ENCODE assay signal across 1 cellular context in genomic region chr17:3896108-3897099, GRCh38.
TF ChIP-seq lines count a peak whose summit lies in the region.

No MANE protein-coding gene starts in this region.

TF ChIP-seq in H1, 55 proteins besides CTCF, POLR2A, EP300 and RAD21:
- no peak for TF ChIP-seq KDM1A (IDR thresholded peaks at IDR 0.05; ENCODE audit: borderline replicate concordance, low read length)
- no peak for TF ChIP-seq TAF1 (IDR thresholded peaks at IDR 0.05; ENCODE audit: low read depth, low read length)
- no peak for TF ChIP-seq BRCA1 (IDR thresholded peaks at IDR 0.05; ENCODE audit: low read depth, low read length)
- TF ChIP-seq, protein P1, sequence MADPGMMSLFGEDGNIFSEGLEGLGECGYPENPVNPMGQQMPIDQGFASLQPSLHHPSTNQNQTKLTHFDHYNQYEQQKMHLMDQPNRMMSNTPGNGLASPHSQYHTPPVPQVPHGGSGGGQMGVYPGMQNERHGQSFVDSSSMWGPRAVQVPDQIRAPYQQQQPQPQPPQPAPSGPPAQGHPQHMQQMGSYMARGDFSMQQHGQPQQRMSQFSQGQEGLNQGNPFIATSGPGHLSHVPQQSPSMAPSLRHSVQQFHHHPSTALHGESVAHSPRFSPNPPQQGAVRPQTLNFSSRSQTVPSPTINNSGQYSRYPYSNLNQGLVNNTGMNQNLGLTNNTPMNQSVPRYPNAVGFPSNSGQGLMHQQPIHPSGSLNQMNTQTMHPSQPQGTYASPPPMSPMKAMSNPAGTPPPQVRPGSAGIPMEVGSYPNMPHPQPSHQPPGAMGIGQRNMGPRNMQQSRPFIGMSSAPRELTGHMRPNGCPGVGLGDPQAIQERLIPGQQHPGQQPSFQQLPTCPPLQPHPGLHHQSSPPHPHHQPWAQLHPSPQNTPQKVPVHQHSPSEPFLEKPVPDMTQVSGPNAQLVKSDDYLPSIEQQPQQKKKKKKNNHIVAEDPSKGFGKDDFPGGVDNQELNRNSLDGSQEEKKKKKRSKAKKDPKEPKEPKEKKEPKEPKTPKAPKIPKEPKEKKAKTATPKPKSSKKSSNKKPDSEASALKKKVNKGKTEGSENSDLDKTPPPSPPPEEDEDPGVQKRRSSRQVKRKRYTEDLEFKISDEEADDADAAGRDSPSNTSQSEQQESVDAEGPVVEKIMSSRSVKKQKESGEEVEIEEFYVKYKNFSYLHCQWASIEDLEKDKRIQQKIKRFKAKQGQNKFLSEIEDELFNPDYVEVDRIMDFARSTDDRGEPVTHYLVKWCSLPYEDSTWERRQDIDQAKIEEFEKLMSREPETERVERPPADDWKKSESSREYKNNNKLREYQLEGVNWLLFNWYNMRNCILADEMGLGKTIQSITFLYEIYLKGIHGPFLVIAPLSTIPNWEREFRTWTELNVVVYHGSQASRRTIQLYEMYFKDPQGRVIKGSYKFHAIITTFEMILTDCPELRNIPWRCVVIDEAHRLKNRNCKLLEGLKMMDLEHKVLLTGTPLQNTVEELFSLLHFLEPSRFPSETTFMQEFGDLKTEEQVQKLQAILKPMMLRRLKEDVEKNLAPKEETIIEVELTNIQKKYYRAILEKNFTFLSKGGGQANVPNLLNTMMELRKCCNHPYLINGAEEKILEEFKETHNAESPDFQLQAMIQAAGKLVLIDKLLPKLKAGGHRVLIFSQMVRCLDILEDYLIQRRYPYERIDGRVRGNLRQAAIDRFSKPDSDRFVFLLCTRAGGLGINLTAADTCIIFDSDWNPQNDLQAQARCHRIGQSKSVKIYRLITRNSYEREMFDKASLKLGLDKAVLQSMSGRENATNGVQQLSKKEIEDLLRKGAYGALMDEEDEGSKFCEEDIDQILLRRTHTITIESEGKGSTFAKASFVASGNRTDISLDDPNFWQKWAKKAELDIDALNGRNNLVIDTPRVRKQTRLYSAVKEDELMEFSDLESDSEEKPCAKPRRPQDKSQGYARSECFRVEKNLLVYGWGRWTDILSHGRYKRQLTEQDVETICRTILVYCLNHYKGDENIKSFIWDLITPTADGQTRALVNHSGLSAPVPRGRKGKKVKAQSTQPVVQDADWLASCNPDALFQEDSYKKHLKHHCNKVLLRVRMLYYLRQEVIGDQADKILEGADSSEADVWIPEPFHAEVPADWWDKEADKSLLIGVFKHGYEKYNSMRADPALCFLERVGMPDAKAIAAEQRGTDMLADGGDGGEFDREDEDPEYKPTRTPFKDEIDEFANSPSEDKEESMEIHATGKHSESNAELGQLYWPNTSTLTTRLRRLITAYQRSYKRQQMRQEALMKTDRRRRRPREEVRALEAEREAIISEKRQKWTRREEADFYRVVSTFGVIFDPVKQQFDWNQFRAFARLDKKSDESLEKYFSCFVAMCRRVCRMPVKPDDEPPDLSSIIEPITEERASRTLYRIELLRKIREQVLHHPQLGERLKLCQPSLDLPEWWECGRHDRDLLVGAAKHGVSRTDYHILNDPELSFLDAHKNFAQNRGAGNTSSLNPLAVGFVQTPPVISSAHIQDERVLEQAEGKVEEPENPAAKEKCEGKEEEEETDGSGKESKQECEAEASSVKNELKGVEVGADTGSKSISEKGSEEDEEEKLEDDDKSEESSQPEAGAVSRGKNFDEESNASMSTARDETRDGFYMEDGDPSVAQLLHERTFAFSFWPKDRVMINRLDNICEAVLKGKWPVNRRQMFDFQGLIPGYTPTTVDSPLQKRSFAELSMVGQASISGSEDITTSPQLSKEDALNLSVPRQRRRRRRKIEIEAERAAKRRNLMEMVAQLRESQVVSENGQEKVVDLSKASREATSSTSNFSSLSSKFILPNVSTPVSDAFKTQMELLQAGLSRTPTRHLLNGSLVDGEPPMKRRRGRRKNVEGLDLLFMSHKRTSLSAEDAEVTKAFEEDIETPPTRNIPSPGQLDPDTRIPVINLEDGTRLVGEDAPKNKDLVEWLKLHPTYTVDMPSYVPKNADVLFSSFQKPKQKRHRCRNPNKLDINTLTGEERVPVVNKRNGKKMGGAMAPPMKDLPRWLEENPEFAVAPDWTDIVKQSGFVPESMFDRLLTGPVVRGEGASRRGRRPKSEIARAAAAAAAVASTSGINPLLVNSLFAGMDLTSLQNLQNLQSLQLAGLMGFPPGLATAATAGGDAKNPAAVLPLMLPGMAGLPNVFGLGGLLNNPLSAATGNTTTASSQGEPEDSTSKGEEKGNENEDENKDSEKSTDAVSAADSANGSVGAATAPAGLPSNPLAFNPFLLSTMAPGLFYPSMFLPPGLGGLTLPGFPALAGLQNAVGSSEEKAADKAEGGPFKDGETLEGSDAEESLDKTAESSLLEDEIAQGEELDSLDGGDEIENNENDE (IDR thresholded peaks at IDR 0.05; ENCODE audit: insufficient replicate concordance, low read length), result no peak
- TF ChIP-seq RBBP5 (IDR thresholded peaks at IDR 0.05; ENCODE audit: borderline replicate concordance, low read depth, low read length), result no peak
- TF ChIP-seq SUZ12 (IDR thresholded peaks at IDR 0.05; ENCODE audit: low read length), result no peak
- TF ChIP-seq SIRT6 (IDR thresholded peaks at IDR 0.05; ENCODE audit: low read length), result no peak
- TF ChIP-seq POU5F1 (IDR thresholded peaks at IDR 0.05; ENCODE audit: low read depth, low read length), result no peak
- TF ChIP-seq YY1 (IDR thresholded peaks at IDR 0.05; ENCODE audit: low read depth, low read length), result no peak
- TF ChIP-seq BCL11A (IDR thresholded peaks at IDR 0.05; ENCODE audit: low read depth in 2 of 2, low read length in 2 of 2), result no peak
- no peak for TF ChIP-seq SP2 (IDR thresholded peaks at IDR 0.05; ENCODE audit: low read length)
- TF ChIP-seq, protein P2, sequence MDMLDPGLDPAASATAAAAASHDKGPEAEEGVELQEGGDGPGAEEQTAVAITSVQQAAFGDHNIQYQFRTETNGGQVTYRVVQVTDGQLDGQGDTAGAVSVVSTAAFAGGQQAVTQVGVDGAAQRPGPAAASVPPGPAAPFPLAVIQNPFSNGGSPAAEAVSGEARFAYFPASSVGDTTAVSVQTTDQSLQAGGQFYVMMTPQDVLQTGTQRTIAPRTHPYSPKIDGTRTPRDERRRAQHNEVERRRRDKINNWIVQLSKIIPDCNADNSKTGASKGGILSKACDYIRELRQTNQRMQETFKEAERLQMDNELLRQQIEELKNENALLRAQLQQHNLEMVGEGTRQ (IDR thresholded peaks at IDR 0.05; ENCODE audit: low read length), result no peak
- TF ChIP-seq CTBP2 (IDR thresholded peaks at IDR 0.05; ENCODE audit: borderline replicate concordance, insufficient read depth, insufficient read length, low read length), result no peak
- TF ChIP-seq JUN (IDR thresholded peaks at IDR 0.05; ENCODE audit: low read depth, low read length), result no peak
